ENCODE assay signal across 19 cellular contexts in genomic region chr1:43465694-43466152, GRCh38.
"Had no signal": no experiment of that assay in that cellular context is flagged by ENCODE, and none has a peak within 500 bp of the region (broad histone marks: within the 10 kb centered on the region; RNA-seq: fewer than 3 reads in every experiment).

No MANE protein-coding gene starts in this region.

- H3K27ac Mint-ChIP-seq: activated naive CD4-positive, alpha-beta T cell treated with anti-CD3 and anti-CD28 coated beads for 36 hours; activated naive CD8-positive, alpha-beta T cell treated with anti-CD3 and anti-CD28 coated beads, Interleukin-2, amount 50 U/mL, for 24 hours; activated T-helper 17 cell treated with anti-CD3 and anti-CD28 coated beads, Interleukin-2, amount 50 U/mL, for 72 hours; immature natural killer cell; stimulated activated effector memory CD8-positive, alpha-beta T cell treated with anti-CD3 and anti-CD28 coated beads, Interleukin-12 subunit alpha, Interleukin-12 subunit beta, amount 100 ng/mL, for 72 hours had no signal

- ATAC-seq: activated naive CD8-positive, alpha-beta T cell treated with anti-CD3 and anti-CD28 coated beads, Interleukin-2, amount 50 U/mL, for 24 hours had no signal

- H3K9me3 Mint-ChIP-seq: activated naive CD4-positive, alpha-beta T cell treated with anti-CD3 and anti-CD28 coated beads for 36 hours; activated naive CD8-positive, alpha-beta T cell treated with anti-CD3 and anti-CD28 coated beads, Interleukin-2, amount 50 U/mL, for 24 hours; activated T-helper 17 cell treated with anti-CD3 and anti-CD28 coated beads, Interleukin-2, amount 50 U/mL, for 72 hours; stimulated activated effector memory CD8-positive, alpha-beta T cell treated with anti-CD3 and anti-CD28 coated beads, Interleukin-12 subunit alpha, Interleukin-12 subunit beta, amount 100 ng/mL, for 72 hours had no signal

- H3K36me3 ChIP-seq: ovary, thoracic aorta, uterus had no signal

- H3K27ac ChIP-seq: foreskin keratinocyte, ovary, thoracic aorta, uterus, VCaP had no signal

- H3K27me3 Mint-ChIP-seq: activated naive CD8-positive, alpha-beta T cell treated with anti-CD3 and anti-CD28 coated beads, Interleukin-2, amount 50 U/mL, for 24 hours; activated T-helper 17 cell treated with anti-CD3 and anti-CD28 coated beads, Interleukin-2, amount 50 U/mL, for 72 hours had no signal

- H3K9me3 ChIP-seq: ovary, thoracic aorta, uterus had no signal

- H3K4me3 ChIP-seq: lung, ovary, thoracic aorta, uterus had no signal

- H3K4me1 ChIP-seq: uterus had no signal

- H3K36me3 Mint-ChIP-seq: immature natural killer cell; naive B cell; stimulated activated effector memory CD8-positive, alpha-beta T cell treated with anti-CD3 and anti-CD28 coated beads, Interleukin-12 subunit alpha, Interleukin-12 subunit beta, amount 100 ng/mL, for 72 hours had no signal

- DNase-seq: activated CD4-positive, alpha-beta T cell treated with anti-CD3 and anti-CD28 coated beads for 1 hour; activated CD4-positive, alpha-beta T cell treated with anti-CD3 and anti-CD28 coated beads, Interleukin-2, amount 50 U/mL, for 4 hours; activated naive CD4-positive, alpha-beta T cell treated with anti-CD3 and anti-CD28 coated beads for 36 hours; activated naive CD8-positive, alpha-beta T cell treated with anti-CD3 and anti-CD28 coated beads, Interleukin-2, amount 50 U/mL, for 24 hours; activated T-cell treated with anti-CD3 and anti-CD28 coated beads for 4 hours; aorta; cortex of kidney; effector CD4-positive, alpha-beta T cell; foreskin keratinocyte; head of caudate nucleus; immature natural killer cell; naive B cell; ovary; uterus had no signal

- H3K4me3 Mint-ChIP-seq: activated naive CD4-positive, alpha-beta T cell treated with anti-CD3 and anti-CD28 coated beads for 36 hours; activated naive CD8-positive, alpha-beta T cell treated with anti-CD3 and anti-CD28 coated beads, Interleukin-2, amount 50 U/mL, for 24 hours; activated T-helper 17 cell treated with anti-CD3 and anti-CD28 coated beads, Interleukin-2, amount 50 U/mL, for 72 hours; immature natural killer cell; naive B cell; stimulated activated effector memory CD8-positive, alpha-beta T cell treated with anti-CD3 and anti-CD28 coated beads, Interleukin-12 subunit alpha, Interleukin-12 subunit beta, amount 100 ng/mL, for 72 hours had no signal

- H3K27me3 ChIP-seq: foreskin keratinocyte, ovary, uterus had no signal
